13 cellular contexts compared by ENCODE assay signal in the genomic region with DNA sequence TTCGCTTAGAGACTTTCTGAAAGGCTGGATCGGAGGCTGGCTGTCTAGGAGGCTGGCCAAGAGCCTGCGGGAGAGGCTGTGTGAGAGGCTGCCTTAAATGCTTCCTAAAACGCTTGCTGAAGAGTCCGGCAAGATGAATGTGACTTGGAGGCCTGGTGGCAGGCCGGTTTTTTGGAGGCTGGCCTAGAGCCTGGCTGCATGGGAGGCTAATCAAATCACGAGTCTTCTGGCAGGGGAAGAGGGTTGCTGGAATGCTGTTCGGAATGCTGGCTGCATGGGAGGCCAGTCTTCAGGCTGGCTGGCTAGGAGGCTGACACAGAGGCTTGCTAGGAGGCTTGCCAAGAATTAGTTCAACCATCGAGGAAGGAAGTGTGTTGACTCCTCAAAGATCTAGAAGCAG.
A peak's percentile ranks its signal among the peaks of the same experiment; 100 is the strongest.
DNase-seq lines count a peak whose midpoint lies in the region; ATAC-seq and TF ChIP-seq lines count a peak whose summit lies in the region.
"Had no signal": no experiment of that assay in that cellular context is flagged by ENCODE, and none has a peak within 500 bp of the region (broad histone marks: within the 10 kb centered on the region; RNA-seq: fewer than 3 reads in every experiment).

No MANE protein-coding gene starts in this region.

- peak; percentile 48 for ATAC-seq in thoracic aorta (ENCODE audit: insufficient number of reproducible peaks, low FRiP score, low read depth)
- ATAC-seq in GM21515 (IDR thresholded peaks at IDR 0.05; ENCODE audit: unreplicated experiment) = no peak
- ATAC-seq: activated naive CD4-positive, alpha-beta T cell treated with anti-CD3 and anti-CD28 coated beads, Interleukin-2, amount 50 U/mL, for 72 hours had no signal

- no peak overlapping the region for H3K27ac ChIP-seq in colonic mucosa
- peak overlapping the region; percentile 62 to 86 for H3K27ac ChIP-seq in thoracic aorta
- H3K27ac ChIP-seq: BLaER1 treated with 17β-estradiol and CSF1 and Interleukin-3, amounts not matched to agents 10 nM and 100 nM had no signal

- H3K4me3 ChIP-seq in colonic mucosa (no peak overlapping the region), thoracic aorta (no peak overlapping the region)
- H3K4me3 ChIP-seq: BLaER1 treated with 17β-estradiol and CSF1 and Interleukin-3, amounts not matched to agents 10 nM and 100 nM had no signal

- intact Hi-C loops in colonic mucosa (cut with DNase I) = no loop called here

- H3K4me1 ChIP-seq in colonic mucosa (no peaks in the 10 kb centered on the region), thoracic aorta (ENCODE audit: control insufficient read depth in 1 of 2, low read depth in 2 of 2) (peaks cover 12 to 36% of the 10 kb centered on the region in 2 donors)
- H3K4me1 ChIP-seq: BLaER1 treated with 17β-estradiol and CSF1 and Interleukin-3, amounts not matched to agents 10 nM and 100 nM had no signal

- H3K36me3 ChIP-seq in colonic mucosa (no peaks in the 10 kb centered on the region), thoracic aorta (no peaks in the 10 kb centered on the region)
- H3K36me3 ChIP-seq: BLaER1 treated with 17β-estradiol and CSF1 and Interleukin-3, amounts not matched to agents 10 nM and 100 nM had no signal

- no peak overlapping the region for H3K9ac ChIP-seq in colonic mucosa (ENCODE audit: low read depth in 2 of 2, low read length in 2 of 2)
- H3K9ac ChIP-seq: BLaER1 treated with 17β-estradiol and CSF1 and Interleukin-3, amounts not matched to agents 10 nM and 100 nM had no signal

- DNase-seq in M059J (ENCODE audit: low read depth) (peak; percentile 40), colonic mucosa (peak; percentile 23), medulla oblongata (ENCODE audit: extremely low spot score) (peak; percentile 8), thoracic aorta (ENCODE audit: low spot score) (no peak), GOT3 (lab: John Stamatoyannopoulos, UW) (no peak)
- no peak for DNase-seq in NK-92 treated with Interleukin-12 subunit alpha and Interleukin-12 subunit beta, amount 100 ng/mL, for 24 hours (lab: John Stamatoyannopoulos, UW)
- DNase-seq: activated CD4-positive, alpha-beta T cell treated with anti-CD3 and anti-CD28 coated beads, Interleukin-2, amount 10 ng/mL, durations not matched to agents 24 days and 14 days; activated T-cell treated with anti-CD3 and anti-CD28 coated beads for 4 hours; kidney; SHP77 had no signal

- H3K9me3 ChIP-seq in colonic mucosa (no peaks in the 10 kb centered on the region), thoracic aorta (no peaks in the 10 kb centered on the region)

- H3K27me3 ChIP-seq in colonic mucosa = no peaks in the 10 kb centered on the region
- H3K27me3 ChIP-seq in thoracic aorta (replicated peaks; ENCODE audit: insufficient read depth) = no peaks in the 10 kb centered on the region
- H3K27me3 ChIP-seq: BLaER1 treated with 17β-estradiol and CSF1 and Interleukin-3, amounts not matched to agents 10 nM and 100 nM had no signal

- TF ChIP-seq CTCF in colonic mucosa (IDR thresholded peaks at IDR 0.05) = no peak
- TF ChIP-seq CTCF in thoracic aorta (IDR thresholded peaks at IDR 0.05) = no peak

Comparison
In these comparisons a context has a peak if more than half of its experiments do, and no peak if none do; other contexts are left out.
1. DNase-seq: peak in M059J (single experiment), colonic mucosa (single experiment) and medulla oblongata (single experiment); none in thoracic aorta (single experiment), GOT3 (single experiment) and NK-92 treated with Interleukin-12 subunit alpha and Interleukin-12 subunit beta, amount 100 ng/mL, for 24 hours (single experiment).